ENCODE assay signal across 27 cellular contexts in the genomic region with DNA sequence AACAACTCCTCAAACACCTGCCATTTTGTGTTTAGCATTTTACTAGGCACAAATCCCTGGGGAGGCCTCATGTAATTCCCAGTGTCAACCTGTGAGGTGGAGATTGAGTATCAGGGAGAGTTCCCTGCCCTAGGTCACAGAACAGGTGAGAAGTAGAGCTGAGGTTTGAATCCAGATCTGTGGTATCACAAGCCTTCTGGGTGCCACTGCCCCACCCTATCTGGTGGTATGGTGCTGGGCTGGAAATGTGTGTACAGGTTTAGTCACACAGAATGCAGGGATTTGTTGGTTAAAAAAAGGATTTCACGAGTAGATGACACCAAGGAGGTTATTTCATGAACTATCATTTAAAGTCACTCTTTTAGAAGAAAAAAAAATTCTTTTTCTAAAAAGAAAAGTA. TPM values are rescaled to one million over a fixed set of nuclear protein-coding genes. Genes with fewer than 3 reads are reported as not detected.
"Had no signal": no experiment of that assay in that cellular context is flagged by ENCODE, and none has a peak within 500 bp of the region (broad histone marks: within the 10 kb centered on the region; RNA-seq: fewer than 3 reads in every experiment).

No MANE protein-coding gene starts in this region.

- H3K4me1 ChIP-seq: colonic mucosa, gastrocnemius medialis had no signal

- H3K36me3 ChIP-seq: colonic mucosa, gastrocnemius medialis, prostate gland, right atrium auricular region, stomach, tibial artery had no signal

- H3K27me3 Mint-ChIP-seq: type B pancreatic cell had no signal

- ATAC-seq: gastrocnemius medialis, left lobe of liver, sciatic nerve had no signal

- H3K27ac Mint-ChIP-seq: dendritic cell treated with granulocyte-macrophage colony-stimulating factor and Interleukin-4, amounts not matched to agents 40 ng/mL and 50 ng/mL, for 4 days; memory B cell; nephron progenitor cell; type B pancreatic cell had no signal

- H3K9me3 Mint-ChIP-seq: dendritic cell treated with granulocyte-macrophage colony-stimulating factor and Interleukin-4, amounts not matched to agents 40 ng/mL and 50 ng/mL, for 4 days; memory B cell had no signal

- H3K36me3 Mint-ChIP-seq: memory B cell, naive B cell, type B pancreatic cell had no signal

- H3K4me2 ChIP-seq: smooth muscle cell had no signal

- DNase-seq: colonic mucosa; effector CD8-positive, alpha-beta T cell; foreskin fibroblast; gastrocnemius medialis; head of caudate nucleus; kidney; naive B cell; nephron progenitor cell; nucleus accumbens; stimulated activated CD4-positive, alpha-beta T cell treated with anti-CD3 and anti-CD28 coated beads, Interleukin-12 subunit alpha, Interleukin-12 subunit beta, amount 100 ng/mL, for 4 hours; stimulated activated CD4-positive, alpha-beta T cell treated with anti-CD3 and anti-CD28 coated beads, Interleukin-1b, Interleukin-23, amount 100 ng/mL, for 48 hours; stimulated activated CD4-positive, alpha-beta T cell treated with anti-CD3 and anti-CD28 coated beads, Interleukin-4, amount 100 ng/mL, for 1 hour; stimulated activated CD8-positive, alpha-beta memory T cell treated with anti-CD3 and anti-CD28 coated beads, Interleukin-4, amount 100 ng/mL, for 48 hours; stimulated activated naive CD4-positive, alpha-beta T cell treated with Interleukin-2 at 50 U/mL for 16 hours; stomach; testis; tibial artery had no signal

- H3K9me3 ChIP-seq: colonic mucosa, gastrocnemius medialis, prostate gland, right atrium auricular region, stomach, testis, tibial artery had no signal

- H3K27ac ChIP-seq: colonic mucosa, gastrocnemius medialis, prostate gland, right atrium auricular region, stomach, testis, tibial artery had no signal

- H3K27me3 ChIP-seq: colonic mucosa, gastrocnemius medialis, right atrium auricular region, stomach, testis, tibial artery had no signal

- H3K4me3 ChIP-seq: colonic mucosa, gastrocnemius medialis, lung, prostate gland, right atrium auricular region, smooth muscle cell, stomach, testis, tibial artery had no signal

- H3K4me3 Mint-ChIP-seq: dendritic cell treated with granulocyte-macrophage colony-stimulating factor and Interleukin-4, amounts not matched to agents 40 ng/mL and 50 ng/mL, for 4 days; memory B cell; nephron progenitor cell; type B pancreatic cell had no signal

RNA-seq across cellular contexts. Expression of gene PKDCC, which starts 35.7 kb away (rescaled TPM):
- total RNA-seq: mononuclear cell had no signal
